39 cellular contexts compared by ENCODE assay signal in genomic region chr1:19954059-19954458, GRCh38. TPM values are rescaled to one million over a fixed set of nuclear protein-coding genes. Genes with fewer than 3 reads are reported as not detected.
"Had no signal": no experiment of that assay in that cellular context is flagged by ENCODE, and none has a peak within 500 bp of the region (broad histone marks: within the 10 kb centered on the region; RNA-seq: fewer than 3 reads in every experiment).

No MANE protein-coding gene starts in this region.

- H3K36me3 ChIP-seq: MG63 had no signal

- H3K4me3 ChIP-seq: MG63 had no signal

- DNase-seq: Karpas-422, Kasumi-1, MG63, MM.1S, MV-4-11, NCI-H1048, NCI-H1092, NCI-H1092 treated with DMSO at 0.1 percent for 48 hours, NCI-H1105, NCI-H1105 treated with DMSO at 0.1 percent for 48 hours, NCI-H1417, NCI-H1417 treated with DMSO at 0.1 percent for 48 hours, NCI-H1436, NCI-H1436 treated with DMSO at 0.1 percent for 48 hours, NCI-H146, NCI-H1694, NCI-H1694 treated with DMSO at 0.1 percent for 48 hours, NCI-H187, NCI-H187 treated with DMSO at 0.1 percent for 48 hours, NCI-H1930, NCI-H2029, NCI-H2029 treated with DMSO at 0.1 percent for 48 hours, NCI-H2081, NCI-H2081 treated with DMSO at 0.1 percent for 48 hours, NCI-H2107, NCI-H2171, NCI-H2171 treated with DMSO at 0.1 percent for 48 hours, NCI-H2227 treated with DMSO at 0.1 percent for 48 hours, NCI-H226, NCI-H345, NCI-H446, NCI-H446 treated with DMSO at 0.1 percent for 48 hours, NCI-H510A, NCI-H510A treated with DMSO at 0.1 percent for 48 hours, NCI-H524 had no signal

- H3K27me3 ChIP-seq: MG63 had no signal

RNA-seq across cellular contexts. Expression of gene PLA2G2A, which starts 25.4 kb away (rescaled TPM):
- total RNA-seq: LHCN-M2, M059J, MCF 10A, NCI-H460 had no signal

RNA-seq across cellular contexts. Expression of gene PLA2G2E, which starts 30.6 kb away (rescaled TPM):
- total RNA-seq: LHCN-M2, M059J, MCF 10A, NCI-H460 had no signal
